In genomic region chr2:167981945-167982344, GRCh38 we compare ENCODE assay signal across 7 cellular contexts.
"Had no signal": no experiment of that assay in that cellular context is flagged by ENCODE, and none has a peak within 500 bp of the region (broad histone marks: within the 10 kb centered on the region; RNA-seq: fewer than 3 reads in every experiment).

No MANE protein-coding gene starts in this region.

- H3K9ac ChIP-seq: KMS-11 had no signal

- ATAC-seq: HepG2, K562 had no signal

- H3K9me3 Mint-ChIP-seq: IgD-negative memory B cell had no signal

- H3K27ac ChIP-seq: HL-60, KMS-11 had no signal

- DNase-seq: KBM-7, KG1 had no signal

- H3K4me3 ChIP-seq: K562 had no signal

- H3K4me3 Mint-ChIP-seq: IgD-negative memory B cell had no signal

- H3K27me3 Mint-ChIP-seq: IgD-negative memory B cell had no signal

- H3K4me1 Mint-ChIP-seq: IgD-negative memory B cell had no signal

- H3K27ac Mint-ChIP-seq: IgD-negative memory B cell had no signal

- H3K4me2 ChIP-seq: KMS-11 had no signal
